ENCODE assay signal across 18 cellular contexts in the genomic region with DNA sequence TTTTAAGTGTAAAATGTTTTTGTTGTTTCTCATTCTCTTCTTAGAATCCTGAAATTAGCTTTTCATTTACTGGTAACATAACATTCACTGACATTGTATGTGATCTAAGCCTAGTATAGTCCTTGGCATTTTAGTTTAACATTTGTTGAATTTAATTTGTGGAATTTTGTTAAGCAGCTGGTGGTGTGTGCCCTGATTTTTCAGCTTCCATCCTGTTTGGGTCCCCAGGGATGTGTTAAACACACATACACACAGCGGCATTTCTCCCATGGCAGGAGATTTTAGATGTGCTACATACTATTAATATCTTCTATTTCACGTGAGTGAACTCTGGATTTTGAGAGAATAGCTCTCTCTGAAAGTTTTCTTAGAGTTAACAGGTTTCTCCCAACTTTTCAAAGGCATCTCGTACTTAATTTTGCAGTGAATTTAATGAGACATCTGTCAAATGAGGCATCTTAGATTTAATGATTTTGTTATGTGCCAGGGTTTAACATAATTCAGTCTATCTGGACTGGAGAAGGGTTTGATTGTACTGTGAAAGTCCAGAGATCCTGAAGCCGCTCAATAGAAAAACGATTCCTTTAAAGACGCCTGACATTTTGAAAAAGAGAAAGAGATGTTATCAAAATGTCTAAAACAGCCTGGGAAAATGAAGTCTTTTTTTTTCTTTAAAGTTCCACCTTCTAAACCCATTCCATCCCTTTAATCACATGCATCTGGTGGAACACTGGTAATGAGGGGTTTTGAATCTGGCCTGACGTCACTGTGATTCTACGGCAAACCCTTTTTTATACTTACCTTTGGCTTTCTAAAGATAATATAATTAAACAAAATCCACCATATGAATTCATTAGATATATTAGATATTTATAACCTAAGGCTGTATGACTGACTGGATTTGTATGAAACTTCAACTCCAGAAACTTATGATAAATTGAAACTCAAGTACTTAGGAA. TPM values are rescaled to one million over a fixed set of nuclear protein-coding genes. Genes with fewer than 3 reads are reported as not detected.
DNase-seq lines count a peak whose midpoint lies in the region; ATAC-seq and TF ChIP-seq lines count a peak whose summit lies in the region.
"Had no signal": no experiment of that assay in that cellular context is flagged by ENCODE, and none has a peak within 500 bp of the region (broad histone marks: within the 10 kb centered on the region; RNA-seq: fewer than 3 reads in every experiment).

No MANE protein-coding gene starts in this region.

- H3K4me2 ChIP-seq in neural progenitor cell: peak overlapping the region; percentile 95
- H3K4me2 ChIP-seq: SK-N-SH had no signal

- H3K4me3 ChIP-seq in neural progenitor cell: no peak overlapping the region
- no peak overlapping the region for H3K4me3 ChIP-seq in breast epithelium

- CTCF ChIA-PET in Calu3 (lab: Charles Lee): interaction anchor here (0.6 kb wide), 1 partner anchor 79 kb away, joined by 3 read pairs; no protein-coding TSS in a partner anchor
- CTCF ChIA-PET in activated CD8-positive, alpha-beta memory T cell treated with anti-CD3 and anti-CD28 coated beads, Interleukin-2, amount 10 ng/mL, durations not matched to agents 7 days and 5 days (lab: Charles Lee): no interaction called here

- H2AFZ ChIP-seq in neural progenitor cell (replicated peaks): no peak overlapping the region

- intact Hi-C loops in Calu3 (cut with micrococcal nuclease; ENCODE audit: unreplicated experiment): no loop called here
- intact Hi-C loops in breast epithelium (cut with DNase I; ENCODE audit: low total_unique reads): no loop called here

- no peak overlapping the region for H3K9ac ChIP-seq in neural progenitor cell
- H3K9ac ChIP-seq: SK-N-SH had no signal

- H3K9me3 Mint-ChIP-seq in Calu3 (ENCODE audit: low read depth, unreplicated experiment): no peaks in the 10 kb centered on the region
- peaks cover 8% of the 10 kb centered on the region for H3K9me3 Mint-ChIP-seq in neural progenitor cell
- H3K9me3 Mint-ChIP-seq in activated CD8-positive, alpha-beta memory T cell treated with anti-CD3 and anti-CD28 coated beads, Interleukin-2, amount 10 ng/mL, durations not matched to agents 7 days and 5 days (ENCODE audit: low read depth): no peaks in the 10 kb centered on the region
- H3K9me3 Mint-ChIP-seq: activated CD8-positive, alpha-beta T cell treated with anti-CD3 and anti-CD28 coated beads for 36 hours; activated T-helper 17 cell treated with anti-CD3 and anti-CD28 coated beads, Interleukin-2, amount 50 U/mL, for 72 hours had no signal

- no peak for TF ChIP-seq CTCF in Calu3 (IDR thresholded peaks at IDR 0.05; ENCODE audit: unreplicated experiment)
- TF ChIP-seq CTCF in neural progenitor cell (IDR thresholded peaks at IDR 0.05): no peak
- no peak for TF ChIP-seq CTCF in breast epithelium (IDR thresholded peaks at IDR 0.05)

- H3K36me3 ChIP-seq in neural progenitor cell (no peaks in the 10 kb centered on the region), breast epithelium (no peaks in the 10 kb centered on the region)

- DNase-seq in Calu3 (no peak), NCI-H1694 treated with DMSO at 0.1 percent for 48 hours (lab: John Stamatoyannopoulos, UW) (peak; percentile 47), caudate nucleus (lab: John Stamatoyannopoulos, UW) (no peak), neural progenitor cell (ENCODE audit: low spot score) (no peak), breast epithelium (ENCODE audit: low spot score in 2 of 2) (no peak)
- DNase-seq in activated CD8-positive, alpha-beta memory T cell treated with anti-CD3 and anti-CD28 coated beads, Interleukin-2, amount 10 ng/mL, durations not matched to agents 7 days and 5 days: no peak
- DNase-seq: activated CD8-positive, alpha-beta T cell treated with anti-CD3 and anti-CD28 coated beads for 36 hours; AML-193; DMS153; effector memory CD4-positive, alpha-beta T cell; Kasumi-1; NCI-H2029 treated with DMSO at 0.1 percent for 48 hours; posterior cingulate gyrus; SK-N-SH had no signal

- H3K4me3 Mint-ChIP-seq in Calu3 (ENCODE audit: low read depth, unreplicated experiment) (peak overlapping the region; percentile 80), neural progenitor cell (peak overlapping the region; percentile 46)
- no peak overlapping the region for H3K4me3 Mint-ChIP-seq in activated CD8-positive, alpha-beta memory T cell treated with anti-CD3 and anti-CD28 coated beads, Interleukin-2, amount 10 ng/mL, durations not matched to agents 7 days and 5 days
- H3K4me3 Mint-ChIP-seq: activated CD8-positive, alpha-beta T cell treated with anti-CD3 and anti-CD28 coated beads for 36 hours; activated T-helper 17 cell treated with anti-CD3 and anti-CD28 coated beads, Interleukin-2, amount 50 U/mL, for 72 hours had no signal

- H3K27me3 Mint-ChIP-seq in Calu3 (ENCODE audit: unreplicated experiment) (no peaks in the 10 kb centered on the region), neural progenitor cell (ENCODE audit: insufficient read depth, low read depth) (peaks cover 2% of the 10 kb centered on the region)
- no peaks in the 10 kb centered on the region for H3K27me3 Mint-ChIP-seq in activated CD8-positive, alpha-beta memory T cell treated with anti-CD3 and anti-CD28 coated beads, Interleukin-2, amount 10 ng/mL, durations not matched to agents 7 days and 5 days
- H3K27me3 Mint-ChIP-seq: activated T-helper 17 cell treated with anti-CD3 and anti-CD28 coated beads, Interleukin-2, amount 50 U/mL, for 72 hours had no signal

- TF ChIP-seq POLR2A in breast epithelium (IDR thresholded peaks at IDR 0.05): no peak

- peaks cover 100% of the 10 kb centered on the region for H3K79me2 ChIP-seq in neural progenitor cell (ENCODE audit: low read depth)

- BruUV-seq in Calu3 (replicated peaks; lab: Mats Ljungman, UMichigan): no TSS peak

- H3K27ac ChIP-seq in caudate nucleus (ENCODE audit: low read depth, low read length): peak overlapping the region; percentile 33
- H3K27ac ChIP-seq in neural progenitor cell: no peak overlapping the region
- no peak overlapping the region for H3K27ac ChIP-seq in breast epithelium
- H3K27ac ChIP-seq: HL-60 had no signal

- H3K27me3 ChIP-seq in neural progenitor cell (no peaks in the 10 kb centered on the region), breast epithelium (no peaks in the 10 kb centered on the region)

- peaks cover 76% of the 10 kb centered on the region for H4K20me1 ChIP-seq in neural progenitor cell (ENCODE audit: low read depth)

- peaks cover 4% of the 10 kb centered on the region for H3F3A ChIP-seq in neural progenitor cell (ENCODE audit: low read depth)

- peaks cover 48% of the 10 kb centered on the region for H3K4me1 Mint-ChIP-seq in Calu3 (ENCODE audit: low read depth, unreplicated experiment)
- peaks cover 49% of the 10 kb centered on the region for H3K4me1 Mint-ChIP-seq in neural progenitor cell
- peaks cover 34% of the 10 kb centered on the region for H3K4me1 Mint-ChIP-seq in activated CD8-positive, alpha-beta memory T cell treated with anti-CD3 and anti-CD28 coated beads, Interleukin-2, amount 10 ng/mL, durations not matched to agents 7 days and 5 days

- peak overlapping the region; percentile 86 for H3K27ac Mint-ChIP-seq in Calu3 (ENCODE audit: unreplicated experiment)
- peak overlapping the region; percentile 80 for H3K27ac Mint-ChIP-seq in neural progenitor cell
- no peak overlapping the region for H3K27ac Mint-ChIP-seq in activated CD8-positive, alpha-beta memory T cell treated with anti-CD3 and anti-CD28 coated beads, Interleukin-2, amount 10 ng/mL, durations not matched to agents 7 days and 5 days
- H3K27ac Mint-ChIP-seq: activated CD8-positive, alpha-beta T cell treated with anti-CD3 and anti-CD28 coated beads for 36 hours; activated T-helper 17 cell treated with anti-CD3 and anti-CD28 coated beads, Interleukin-2, amount 50 U/mL, for 72 hours had no signal

- ATAC-seq in HG02610 (IDR thresholded peaks at IDR 0.05; ENCODE audit: unreplicated experiment): no peak
- ATAC-seq in activated CD8-positive, alpha-beta memory T cell treated with anti-CD3 and anti-CD28 coated beads, Interleukin-2, amount 10 ng/mL, durations not matched to agents 7 days and 5 days: no peak
- no peak for ATAC-seq in HG02623 (IDR thresholded peaks at IDR 0.05; ENCODE audit: unreplicated experiment)
- ATAC-seq: activated CD8-positive, alpha-beta T cell treated with anti-CD3 and anti-CD28 coated beads for 36 hours; activated T-helper 17 cell treated with anti-CD3 and anti-CD28 coated beads, Interleukin-2, amount 50 U/mL, for 72 hours had no signal

- H3K9me3 ChIP-seq in neural progenitor cell (ENCODE audit: low read depth) (no peaks in the 10 kb centered on the region), breast epithelium (no peaks in the 10 kb centered on the region)
- H3K9me3 ChIP-seq: SK-N-SH had no signal

- H3K4me1 ChIP-seq in neural progenitor cell (peaks cover 61% of the 10 kb centered on the region), breast epithelium (peaks cover 0 to 6% of the 10 kb centered on the region in 2 donors)

- H3K36me3 Mint-ChIP-seq in Calu3 (ENCODE audit: insufficient read depth, unreplicated experiment) (peaks cover 38% of the 10 kb centered on the region), neural progenitor cell (peaks cover 10% of the 10 kb centered on the region)
- H3K36me3 Mint-ChIP-seq in activated CD8-positive, alpha-beta memory T cell treated with anti-CD3 and anti-CD28 coated beads, Interleukin-2, amount 10 ng/mL, durations not matched to agents 7 days and 5 days: peaks cover 6% of the 10 kb centered on the region

RNA-seq across cellular contexts. Expression of gene PHLPP1, which starts 6.8 kb away (rescaled TPM):
- 28.0 and 32.8 TPM in 2 replicates for total RNA-seq in Calu3 (2022)
- total RNA-seq in neural progenitor cell (ENCODE audit: low replicate concordance): 20.8 and 23.8 TPM in 2 replicates
- 10 to 100 TPM in 2 of 3 donors, 1 to 10 TPM in 1; 9.8 to 19.9 (median 15.4) TPM for total RNA-seq in breast epithelium
- total RNA-seq in activated CD8-positive, alpha-beta memory T cell treated with anti-CD3 and anti-CD28 coated beads, Interleukin-2, amount 10 ng/mL, durations not matched to agents 7 days and 5 days: 10 to 100 TPM in 1 of 2 experiments, 1 to 10 TPM in 1; 9.8 to 18.3 TPM
